ENCODE assay signal across 25 cellular contexts in the genomic region with DNA sequence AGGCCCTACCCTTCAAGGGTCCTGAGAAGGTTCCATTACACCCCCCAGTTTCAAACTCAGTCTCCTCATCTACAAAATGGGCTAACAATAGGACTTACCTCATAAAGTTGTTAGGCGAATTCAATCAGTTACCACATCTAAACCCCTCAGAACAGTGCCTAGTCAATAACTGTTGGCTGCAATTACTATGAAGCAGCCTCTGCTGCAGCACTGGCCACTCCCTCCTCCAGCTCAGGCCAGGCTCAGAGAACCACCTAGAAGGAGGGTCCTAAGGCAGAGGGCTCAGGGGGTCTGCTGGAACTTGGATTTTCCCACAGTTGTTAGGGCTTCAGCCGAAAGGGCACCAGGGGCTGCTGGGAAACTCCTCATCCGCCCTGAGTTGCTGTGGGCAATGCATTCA. TPM values are rescaled to one million over a fixed set of nuclear protein-coding genes. Genes with fewer than 3 reads are reported as not detected.
DNase-seq lines count a peak whose midpoint lies in the region; ATAC-seq and TF ChIP-seq lines count a peak whose summit lies in the region.
"Had no signal": no experiment of that assay in that cellular context is flagged by ENCODE, and none has a peak within 500 bp of the region (broad histone marks: within the 10 kb centered on the region; RNA-seq: fewer than 3 reads in every experiment).

No MANE protein-coding gene starts in this region.

- no peak overlapping the region for H4K8ac ChIP-seq in IMR-90 (ENCODE audit: low read depth in 2 of 2, low read length in 2 of 2)

- H3K9me3 Mint-ChIP-seq in MCF 10A (ENCODE audit: unreplicated experiment) (no peaks in the 10 kb centered on the region), chondrocyte (ENCODE audit: low read depth) (no peaks in the 10 kb centered on the region)
- H3K9me3 Mint-ChIP-seq: CD8-positive, alpha-beta memory T cell had no signal

- H3K4me3 Mint-ChIP-seq in MCF 10A (ENCODE audit: unreplicated experiment) (no peak overlapping the region), chondrocyte (ENCODE audit: unreplicated experiment) (no peak overlapping the region)
- H3K4me3 Mint-ChIP-seq: B cell; CD8-positive, alpha-beta memory T cell had no signal

- no peak overlapping the region for H3K18ac ChIP-seq in IMR-90 (ENCODE audit: low read depth, low read length)

- peaks cover 18% of the 10 kb centered on the region for H3K9me1 ChIP-seq in IMR-90 (ENCODE audit: insufficient read depth, low read length)

- CTCF ChIA-PET in MCF 10A (lab: Yijun Ruan, JAX) (interaction anchor here (0.6 to 4.7 kb wide), 7 partner anchors 13 to 802 kb away, joined by 3 to 17 read pairs (median 3); no protein-coding TSS in a partner anchor), mammary epithelial cell (lab: Charles Lee; ENCODE audit: low non-redundant PET) (no interaction called here), IMR-90 (lab: Yijun Ruan, JAX) (no interaction called here)

- TF ChIP-seq CTCF in MCF 10A (IDR thresholded peaks at IDR 0.05; ENCODE audit: unreplicated experiment) (no peak), mammary epithelial cell (conservative IDR thresholded peaks at IDR 0.05 in 1 of 2, IDR thresholded peaks at IDR 0.05 in 1 of 2; ENCODE audit: extremely low read depth in 1 of 2, insufficient read depth in 1 of 2, low read depth in 1 of 2, low read length in 2 of 2) (no peak), IMR-90 (conservative IDR thresholded peaks at IDR 0.05; ENCODE audit: low read depth, low read length) (no peak), chondrocyte (IDR thresholded peaks at IDR 0.05) (no peak), gastroesophageal sphincter (IDR thresholded peaks at IDR 0.05) (no peak)

- H3K79me1 ChIP-seq in IMR-90 (ENCODE audit: low read depth in 1 of 2, low read length in 2 of 2) = peaks cover 33 to 88% of the 10 kb centered on the region in 2 experiments

- H3K4me2 ChIP-seq in mammary epithelial cell (ENCODE audit: insufficient read depth, low read depth, low read length) (no peak overlapping the region), IMR-90 (ENCODE audit: low read depth, low read length) (no peak overlapping the region)
- H3K4me2 ChIP-seq: PC-9 had no signal

- H3K36me3 Mint-ChIP-seq in MCF 10A (ENCODE audit: insufficient read depth, unreplicated experiment) (peaks cover 15% of the 10 kb centered on the region), chondrocyte (ENCODE audit: low read depth) (peaks cover 15% of the 10 kb centered on the region)
- H3K36me3 Mint-ChIP-seq: CD8-positive, alpha-beta memory T cell had no signal

- 100% methylated on average over 3 of the region's 3 CpGs for WGBS in mammary epithelial cell (ENCODE audit: low coverage, missing lambda C conversion rate)
- WGBS in IMR-90 (ENCODE audit: extremely low coverage in 2 of 2, insufficient read length in 1 of 2), 2 experiments = 93% methylated on average over 3 of the region's 3 CpGs; no CpG with 5 or more reads in 1 of the 2 experiments
- WGBS in gastroesophageal sphincter (ENCODE audit: low coverage in 1 of 2), 2 donors = 100% methylated on average over 1 of the region's 3 CpGs; no CpG with 5 or more reads in 1 of the 2 donors

- H3K27me3 ChIP-seq in mammary epithelial cell (ENCODE audit: insufficient read depth, low read length) (no peaks in the 10 kb centered on the region), IMR-90 (ENCODE audit: control insufficient read depth, insufficient read depth, low read length) (no peaks in the 10 kb centered on the region), gastroesophageal sphincter (no peaks in the 10 kb centered on the region)
- H3K27me3 ChIP-seq: MG63 had no signal

- no peak overlapping the region; the same call in 1 of the 2 replicates for H3K4ac ChIP-seq in IMR-90 (ENCODE audit: low read depth, low read length)

- ATAC-seq in IMR-90 (ENCODE audit: low read depth) (no peak), gastroesophageal sphincter (no peak), GM18511 (IDR thresholded peaks at IDR 0.05; ENCODE audit: unreplicated experiment) (no peak)

- BruUV-seq in MCF 10A (replicated peaks; lab: Mats Ljungman, UMichigan) (no TSS peak), mammary epithelial cell (replicated peaks; lab: Mats Ljungman, UMichigan) (no TSS peak), IMR-90 (replicated peaks; lab: Mats Ljungman, UMichigan) (no TSS peak)

- H3K4me1 Mint-ChIP-seq in MCF 10A (ENCODE audit: insufficient read depth, unreplicated experiment) = peaks cover 30% of the 10 kb centered on the region
- peaks cover 77% of the 10 kb centered on the region for H3K4me1 Mint-ChIP-seq in chondrocyte (ENCODE audit: low read depth)

- DNase-seq in MCF 10A (ENCODE audit: unreplicated experiment) (no peak), mammary epithelial cell (no peak), IMR-90 (no peak), chondrocyte (ENCODE audit: low spot score) (no peak), DMS79 (lab: John Stamatoyannopoulos, UW) (no peak), posterior cingulate gyrus (no peak)
- DNase-seq: CD8-positive, alpha-beta memory T cell; DMS 273 treated with DMSO at 0.1 percent for 48 hours; DMS79 treated with DMSO at 0.1 percent for 48 hours; GF-D8; KBM-7; MG63; NCI-H1105 treated with DMSO at 0.1 percent for 48 hours; NCI-H2029; NCI-H446; NCI-H524 treated with DMSO at 0.1 percent for 48 hours; NCI-H774; PC-9; SHP77 treated with DMSO at 0.1 percent for 48 hours had no signal

- peaks cover 66% of the 10 kb centered on the region for H3K79me2 ChIP-seq in mammary epithelial cell (ENCODE audit: insufficient read depth, low read length)

- intact Hi-C loops in MCF 10A (cut with micrococcal nuclease) = no loop called here
- intact Hi-C loops in mammary epithelial cell (cut with micrococcal nuclease) = no loop called here
- intact Hi-C loops in IMR-90 (cut with micrococcal nuclease) = no loop called here
- intact Hi-C loops in posterior cingulate gyrus (cut with DNase I) = no loop called here

- POLR2A ChIA-PET in MCF 10A (lab: Yijun Ruan, JAX) (no interaction called here), IMR-90 (lab: Charles Lee; ENCODE audit: unreplicated experiment) (no interaction called here)

- H3K36me3 ChIP-seq in mammary epithelial cell (ENCODE audit: insufficient read depth, low read length) = no peaks in the 10 kb centered on the region
- no peaks in the 10 kb centered on the region; the same call in 1 of the 2 replicates for H3K36me3 ChIP-seq in IMR-90 (ENCODE audit: control insufficient read depth, insufficient read depth, low read length)
- H3K36me3 ChIP-seq in gastroesophageal sphincter = no peaks in the 10 kb centered on the region

- H4K20me1 ChIP-seq in mammary epithelial cell (ENCODE audit: insufficient read depth, low read length) (no peaks in the 10 kb centered on the region), IMR-90 (ENCODE audit: insufficient read depth, low read length) (peaks cover 22% of the 10 kb centered on the region; the same call in 1 of the 2 replicates)

- no peak for TF ChIP-seq EP300 in gastroesophageal sphincter (IDR thresholded peaks at IDR 0.05)

- H2BK20ac ChIP-seq in IMR-90 (ENCODE audit: low read depth, low read length) = no peak overlapping the region

- H2BK120ac ChIP-seq in IMR-90 (ENCODE audit: low read depth, low read length) = no peak overlapping the region

- H3K9me3 ChIP-seq in mammary epithelial cell (replicated peaks; ENCODE audit: insufficient read depth, low read length) (peaks cover 6% of the 10 kb centered on the region), IMR-90 (ENCODE audit: control insufficient read depth, insufficient read depth, low read length) (peaks cover 3% of the 10 kb centered on the region; the same call in 1 of the 2 replicates), gastroesophageal sphincter (no peaks in the 10 kb centered on the region)
- H3K9me3 ChIP-seq: MG63 had no signal

- H4K5ac ChIP-seq in IMR-90 (ENCODE audit: low read depth, low read length) = no peak overlapping the region

- in situ Hi-C loops in mammary epithelial cell (cut with MboI; ENCODE audit: low sequenced_read_pairs in 2 of 2) (no loop called here), IMR-90 (cut with MboI; ENCODE audit: low sequenced_read_pairs) (no loop called here)

- H2AFZ ChIP-seq in mammary epithelial cell (ENCODE audit: low read depth, low read length) (no peak overlapping the region), IMR-90 (replicated peaks; ENCODE audit: low read length, poor library complexity) (no peak overlapping the region)
- H2AFZ ChIP-seq: PC-9 had no signal

- no peak overlapping the region for H2BK5ac ChIP-seq in IMR-90 (ENCODE audit: low read depth, low read length, poor library complexity, severe bottlenecking)

- H3K27ac ChIP-seq in mammary epithelial cell (ENCODE audit: insufficient read depth, low read depth, low read length) (no peak overlapping the region), IMR-90 (ENCODE audit: insufficient read depth, low read length) (no peak overlapping the region), gastroesophageal sphincter (peak overlapping the region in 3 of 4 donors; percentile 76 to 88 (median 88))
- H3K27ac ChIP-seq: 22Rv1, C4-2B, PC-9 had no signal

- 0 out of 2 replicates have a peak overlapping the region, but pooled peaks have one; percentile 4 for H3K14ac ChIP-seq in IMR-90 (replicated peaks; ENCODE audit: low read depth, low read length)

- dilution Hi-C loops in mammary epithelial cell (cut with HindIII; ENCODE audit: low sequenced_read_pairs) = no loop called here
- dilution Hi-C loops in IMR-90 (cut with HindIII; ENCODE audit: low sequenced_read_pairs, unreplicated experiment) = no loop called here

- no peak overlapping the region for H3K9ac ChIP-seq in mammary epithelial cell (ENCODE audit: insufficient read depth, low read length)
- H3K9ac ChIP-seq in IMR-90 (ENCODE audit: low read depth, low read length) = no peak overlapping the region

- peak overlapping the region; percentile 55; the same call in 1 of the 2 replicates for H2AK5ac ChIP-seq in IMR-90 (ENCODE audit: low read depth, low read length)

- peak overlapping the region; percentile 61 for H3K27ac Mint-ChIP-seq in MCF 10A (ENCODE audit: low read depth, unreplicated experiment)
- peak overlapping the region; percentile 54 for H3K27ac Mint-ChIP-seq in chondrocyte (ENCODE audit: unreplicated experiment)
- H3K27ac Mint-ChIP-seq: B cell had no signal

- no peak for TF ChIP-seq RAD21 in IMR-90 (IDR thresholded peaks at IDR 0.05; ENCODE audit: low read length)

- no peak overlapping the region for H3K56ac ChIP-seq in IMR-90 (ENCODE audit: extremely low read depth, insufficient read depth, low read length)

- H3K4me3 ChIP-seq in mammary epithelial cell (replicated peaks in 1 of 3; ENCODE audit: insufficient read depth in 1 of 3, low read depth in 2 of 3, low read length in 3 of 3) = no peak overlapping the region
- no peak overlapping the region for H3K4me3 ChIP-seq in IMR-90 (ENCODE audit: insufficient read depth, low read depth, low read length)
- H3K4me3 ChIP-seq in gastroesophageal sphincter = no peak overlapping the region
- H3K4me3 ChIP-seq: MG63, PC-9 had no signal

- no peak overlapping the region for H2AK9ac ChIP-seq in IMR-90 (replicated peaks; ENCODE audit: low read depth, low read length, poor library complexity)

- H3K23ac ChIP-seq in IMR-90 (ENCODE audit: low read depth, low read length) = no peak overlapping the region

- peak overlapping the region; percentile 45; the same call in 1 of the 2 replicates for H4K91ac ChIP-seq in IMR-90 (ENCODE audit: insufficient read depth, low read depth, low read length)

- H3K4me1 ChIP-seq in mammary epithelial cell (ENCODE audit: insufficient read depth, low read length) (peaks cover 30% of the 10 kb centered on the region), IMR-90 (ENCODE audit: control insufficient read depth, insufficient read depth, low read length) (peaks cover 24% of the 10 kb centered on the region), gastroesophageal sphincter (peaks cover 4 to 53% (median 27%) of the 10 kb centered on the region in 3 donors)

- H2BK15ac ChIP-seq in IMR-90 (ENCODE audit: low read depth, low read length) = no peak overlapping the region

- H3K27me3 Mint-ChIP-seq in MCF 10A (ENCODE audit: insufficient read depth, unreplicated experiment) (no peaks in the 10 kb centered on the region), chondrocyte (ENCODE audit: low read depth) (no peaks in the 10 kb centered on the region)
- H3K27me3 Mint-ChIP-seq: B cell; CD8-positive, alpha-beta memory T cell had no signal

- no peak for TF ChIP-seq POLR2A in IMR-90 (IDR thresholded peaks at IDR 0.05; ENCODE audit: low read depth, low read length)
- no peak for TF ChIP-seq POLR2A in gastroesophageal sphincter (IDR thresholded peaks at IDR 0.05)

RNA-seq across cellular contexts. Expression of gene FADS3, which starts 4.7 kb away (rescaled TPM):
- total RNA-seq in MCF 10A (2022) = 145 and 184 TPM in 2 replicates
- total RNA-seq in mammary epithelial cell = 100 to 1,000 TPM; 149 to 429 TPM
- polyA plus RNA-seq in mammary epithelial cell = 128 TPM
- polyA minus RNA-seq in mammary epithelial cell = 183 TPM
- total RNA-seq in IMR-90 (2012; rRNA removed) = 38.0 and 54.5 TPM in 2 replicates
- polyA plus RNA-seq in IMR-90 (2012; rRNA removed) = 110 and 147 TPM in 2 replicates
- polyA plus RNA-seq in IMR-90 (2012; cell fraction: cytosol; rRNA removed) = 34.0 and 101 TPM in 2 replicates
- polyA plus RNA-seq in IMR-90 (2012; cell fraction: nucleus; rRNA removed; ENCODE audit: low replicate concordance) = 556 and 1,224 TPM in 2 replicates
- total RNA-seq in chondrocyte = 206 to 263 TPM (median 255 TPM) in 3 replicates
- 10 to 100 TPM; 41.6 to 81.6 (median 60.5) TPM for total RNA-seq in gastroesophageal sphincter

RNA-seq across cellular contexts. Expression of gene RAB3IL1, which starts 30.7 kb away (rescaled TPM):
- total RNA-seq in MCF 10A (2022) (2.3 and 4.5 TPM in 2 replicates), mammary epithelial cell (1 to 10 TPM; 1.4 to 2.3 TPM), IMR-90 (2012; rRNA removed) (0.28 and 0.72 TPM in 2 replicates), chondrocyte (9.7 to 24.7 TPM (median 24.1 TPM) in 3 replicates), gastroesophageal sphincter (10 to 100 TPM; 11.5 to 22.1 (median 14.7) TPM)
- polyA plus RNA-seq in mammary epithelial cell (1.00 TPM), IMR-90 (2012; rRNA removed) (1.9 TPM in 2 replicates)
- 0.57 TPM for polyA minus RNA-seq in mammary epithelial cell
- 0.84 and 2.4 TPM in 2 replicates for polyA plus RNA-seq in IMR-90 (2012; cell fraction: cytosol; rRNA removed)
- polyA plus RNA-seq in IMR-90 (2012; cell fraction: nucleus; rRNA removed; ENCODE audit: low replicate concordance) = 2.7 and 2.8 TPM in 2 replicates
- total RNA-seq: B cell had no signal
- polyA plus RNA-seq: CD8-positive, alpha-beta memory T cell had no signal

RNA-seq across cellular contexts. Expression of gene FADS2, which starts 58.5 kb away (rescaled TPM):
- 7.5 and 20.6 TPM in 2 replicates for total RNA-seq in MCF 10A (2022)
- 100 to 1,000 TPM in 1 of 2 donors, 10 to 100 TPM in 1; 70.7 to 222 TPM for total RNA-seq in mammary epithelial cell
- 314 TPM for polyA plus RNA-seq in mammary epithelial cell
- 502 TPM for polyA minus RNA-seq in mammary epithelial cell
- total RNA-seq in IMR-90 (2012; rRNA removed) = 31.9 and 33.3 TPM in 2 replicates
- polyA plus RNA-seq in IMR-90 (2012; rRNA removed) = 88.4 and 98.4 TPM in 2 replicates
- 45.4 and 87.9 TPM in 2 replicates for polyA plus RNA-seq in IMR-90 (2012; cell fraction: cytosol; rRNA removed)
- polyA plus RNA-seq in IMR-90 (2012; cell fraction: nucleus; rRNA removed; ENCODE audit: low replicate concordance) = 69.4 and 94.9 TPM in 2 replicates
- 202 to 315 TPM (median 297 TPM) in 3 replicates for total RNA-seq in chondrocyte
- total RNA-seq in gastroesophageal sphincter = 10 to 100 TPM; 17.6 to 40.0 (median 33.4) TPM
- total RNA-seq: HT-29 had no signal

Comparison
In these comparisons a context has a peak if more than half of its experiments do, and no peak if none do; other contexts are left out.
1. H3K27ac ChIP-seq: peak in gastroesophageal sphincter (3 of 4); none in mammary epithelial cell (single experiment) and IMR-90 (single experiment).